1 cellular context compared by ENCODE assay signal in the genomic region with DNA sequence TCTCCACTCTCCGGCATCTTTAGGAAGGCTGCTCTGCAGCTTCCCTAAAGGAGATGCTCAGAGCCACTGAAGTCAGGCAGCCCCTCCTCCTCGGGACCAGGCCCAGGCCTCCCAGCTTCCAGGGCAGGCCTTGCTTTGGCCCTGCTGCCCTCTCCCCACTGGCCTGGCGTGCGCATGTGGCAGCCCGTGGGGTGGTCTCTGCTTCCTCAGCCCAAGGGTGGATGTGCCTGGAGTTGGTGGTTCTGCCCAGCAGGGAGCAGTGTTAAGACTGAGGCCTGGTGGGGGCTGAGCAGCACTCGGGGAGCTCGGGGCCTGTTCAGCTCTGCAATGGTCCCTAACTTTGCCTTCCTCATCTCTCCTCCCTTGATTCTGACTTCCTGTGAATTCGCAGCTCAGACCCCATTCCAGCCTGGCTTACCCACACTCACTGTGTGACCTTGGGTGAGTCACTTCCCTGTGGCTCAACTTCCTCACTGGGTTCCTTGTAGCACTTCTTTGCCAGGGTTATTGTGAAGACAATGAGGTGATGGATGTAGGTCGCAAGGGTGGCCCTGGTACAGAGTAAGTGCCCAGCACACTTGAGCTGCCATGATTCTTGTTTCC.
TF ChIP-seq lines count a peak whose summit lies in the region.

No MANE protein-coding gene starts in this region.

TF ChIP-seq in GM12878, 131 proteins besides CTCF, POLR2A, EP300 and RAD21 (continued from another document):
- TF ChIP-seq, protein P1, sequence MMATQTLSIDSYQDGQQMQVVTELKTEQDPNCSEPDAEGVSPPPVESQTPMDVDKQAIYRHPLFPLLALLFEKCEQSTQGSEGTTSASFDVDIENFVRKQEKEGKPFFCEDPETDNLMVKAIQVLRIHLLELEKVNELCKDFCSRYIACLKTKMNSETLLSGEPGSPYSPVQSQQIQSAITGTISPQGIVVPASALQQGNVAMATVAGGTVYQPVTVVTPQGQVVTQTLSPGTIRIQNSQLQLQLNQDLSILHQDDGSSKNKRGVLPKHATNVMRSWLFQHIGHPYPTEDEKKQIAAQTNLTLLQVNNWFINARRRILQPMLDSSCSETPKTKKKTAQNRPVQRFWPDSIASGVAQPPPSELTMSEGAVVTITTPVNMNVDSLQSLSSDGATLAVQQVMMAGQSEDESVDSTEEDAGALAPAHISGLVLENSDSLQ (IDR thresholded peaks at IDR 0.05), result no peak
- TF ChIP-seq NR2C1 (IDR thresholded peaks at IDR 0.05), result no peak
- TF ChIP-seq BRCA1 (IDR thresholded peaks at IDR 0.05; ENCODE audit: low read depth, low read length), result no peak
- TF ChIP-seq HDAC6 (IDR thresholded peaks at IDR 0.05; ENCODE audit: unreplicated experiment), result no peak
- TF ChIP-seq CHD1 (IDR thresholded peaks at IDR 0.05; ENCODE audit: low read depth, low read length), result no peak
- TF ChIP-seq, protein P2, sequence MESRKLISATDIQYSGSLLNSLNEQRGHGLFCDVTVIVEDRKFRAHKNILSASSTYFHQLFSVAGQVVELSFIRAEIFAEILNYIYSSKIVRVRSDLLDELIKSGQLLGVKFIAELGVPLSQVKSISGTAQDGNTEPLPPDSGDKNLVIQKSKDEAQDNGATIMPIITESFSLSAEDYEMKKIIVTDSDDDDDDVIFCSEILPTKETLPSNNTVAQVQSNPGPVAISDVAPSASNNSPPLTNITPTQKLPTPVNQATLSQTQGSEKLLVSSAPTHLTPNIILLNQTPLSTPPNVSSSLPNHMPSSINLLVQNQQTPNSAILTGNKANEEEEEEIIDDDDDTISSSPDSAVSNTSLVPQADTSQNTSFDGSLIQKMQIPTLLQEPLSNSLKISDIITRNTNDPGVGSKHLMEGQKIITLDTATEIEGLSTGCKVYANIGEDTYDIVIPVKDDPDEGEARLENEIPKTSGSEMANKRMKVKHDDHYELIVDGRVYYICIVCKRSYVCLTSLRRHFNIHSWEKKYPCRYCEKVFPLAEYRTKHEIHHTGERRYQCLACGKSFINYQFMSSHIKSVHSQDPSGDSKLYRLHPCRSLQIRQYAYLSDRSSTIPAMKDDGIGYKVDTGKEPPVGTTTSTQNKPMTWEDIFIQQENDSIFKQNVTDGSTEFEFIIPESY (IDR thresholded peaks at IDR 0.05), result no peak
- TF ChIP-seq, protein P3, sequence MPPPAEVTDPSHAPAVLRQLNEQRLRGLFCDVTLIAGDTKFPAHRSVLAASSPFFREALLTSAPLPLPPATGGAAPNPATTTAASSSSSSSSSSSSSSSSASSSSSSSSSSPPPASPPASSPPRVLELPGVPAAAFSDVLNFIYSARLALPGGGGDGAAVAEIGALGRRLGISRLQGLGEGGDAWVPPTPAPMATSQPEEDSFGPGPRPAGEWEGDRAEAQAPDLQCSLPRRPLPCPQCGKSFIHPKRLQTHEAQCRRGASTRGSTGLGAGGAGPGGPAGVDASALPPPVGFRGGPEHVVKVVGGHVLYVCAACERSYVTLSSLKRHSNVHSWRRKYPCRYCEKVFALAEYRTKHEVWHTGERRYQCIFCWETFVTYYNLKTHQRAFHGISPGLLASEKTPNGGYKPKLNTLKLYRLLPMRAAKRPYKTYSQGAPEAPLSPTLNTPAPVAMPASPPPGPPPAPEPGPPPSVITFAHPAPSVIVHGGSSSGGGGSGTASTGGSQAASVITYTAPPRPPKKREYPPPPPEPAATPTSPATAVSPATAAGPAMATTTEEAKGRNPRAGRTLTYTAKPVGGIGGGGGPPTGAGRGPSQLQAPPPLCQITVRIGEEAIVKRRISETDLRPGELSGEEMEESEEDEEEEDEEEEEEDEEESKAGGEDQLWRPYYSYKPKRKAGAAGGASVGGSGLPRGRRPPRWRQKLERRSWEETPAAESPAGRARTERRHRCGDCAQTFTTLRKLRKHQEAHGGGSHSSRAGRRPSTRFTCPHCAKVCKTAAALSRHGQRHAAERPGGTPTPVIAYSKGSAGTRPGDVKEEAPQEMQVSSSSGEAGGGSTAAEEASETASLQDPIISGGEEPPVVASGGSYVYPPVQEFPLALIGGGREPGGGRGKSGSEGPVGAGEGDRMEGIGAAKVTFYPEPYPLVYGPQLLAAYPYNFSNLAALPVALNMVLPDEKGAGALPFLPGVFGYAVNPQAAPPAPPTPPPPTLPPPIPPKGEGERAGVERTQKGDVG (CRISPR knock-in tag; IDR thresholded peaks at IDR 0.05), result no peak
